14 cellular contexts compared by ENCODE assay signal in the genomic region with DNA sequence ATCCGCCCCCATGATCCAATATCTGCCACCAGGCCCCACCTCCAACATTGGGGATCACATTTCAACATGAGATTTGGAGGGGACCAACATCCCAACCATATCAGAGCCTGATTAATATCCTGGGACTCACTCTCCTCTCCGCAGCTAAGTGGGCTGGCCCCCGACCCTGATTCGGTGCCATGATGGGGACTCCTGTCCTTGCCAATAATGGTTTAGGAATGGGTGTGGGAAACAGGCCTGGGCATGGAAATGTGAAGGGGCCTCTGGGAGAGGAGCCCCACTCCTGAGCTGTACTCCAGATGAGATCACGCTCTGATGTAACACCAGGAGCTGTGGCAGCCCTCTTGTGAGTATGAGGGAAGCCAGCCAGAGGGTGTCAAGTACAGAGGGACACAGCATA.
DNase-seq lines count a peak whose midpoint lies in the region.
"Had no signal": no experiment of that assay in that cellular context is flagged by ENCODE, and none has a peak within 500 bp of the region (broad histone marks: within the 10 kb centered on the region; RNA-seq: fewer than 3 reads in every experiment).

No MANE protein-coding gene starts in this region.

- H4K8ac ChIP-seq in trophoblast cell (ENCODE audit: low read depth, low read length): no peak overlapping the region

- H2BK5ac ChIP-seq in trophoblast cell (ENCODE audit: low read depth, low read length, poor library complexity): no peak overlapping the region

- peak overlapping the region; percentile 2 for H2BK120ac ChIP-seq in trophoblast cell (ENCODE audit: insufficient read depth, low read length, poor library complexity)

- H2AFZ ChIP-seq in trophoblast cell (ENCODE audit: insufficient read depth, low read length, poor library complexity): no peak overlapping the region

- peak; percentile 33 for DNase-seq in activated effector memory CD4-positive, alpha-beta T cell treated with anti-CD3 and anti-CD28 coated beads, Interleukin-2, amount 50 U/mL, for 16 hours
- no peak for DNase-seq in activated effector memory CD4-positive, alpha-beta T cell treated with Interleukin-2 at 50 U/mL for 16 hours
- DNase-seq in islet precursor cell (peak; percentile 34), trophoblast cell (no peak), H7 (no peak), SIG-M5 treated with dmso at 0.1 percent for 504 hours (lab: John Stamatoyannopoulos, UW; ENCODE audit: unreplicated experiment) (no peak)
- DNase-seq: BE2C; Caco-2; CD8-positive, alpha-beta memory T cell; DND-41; GDM1; GOT3 had no signal

- H3K27ac ChIP-seq in BLaER1 treated with 17β-estradiol and CSF1 and Interleukin-3, amounts not matched to agents 10 nM and 100 nM: peak overlapping the region in 3 of 11 experiments; percentile 92 to 96 (median 93); a peak in 4 of 22 replicates
- no peak overlapping the region for H3K27ac ChIP-seq in trophoblast cell (ENCODE audit: low read depth, low read length)

- H4K20me1 ChIP-seq in BLaER1 treated with 17β-estradiol and CSF1 and Interleukin-3, amounts not matched to agents 10 nM and 100 nM: no peaks in the 10 kb centered on the region

- H3K23ac ChIP-seq in trophoblast cell (ENCODE audit: low read length): no peak overlapping the region

- peaks cover 0 to 19% (median 0%) of the 10 kb centered on the region in 11 experiments; a peak in 6 of 22 replicates for H3K36me3 ChIP-seq in BLaER1 treated with 17β-estradiol and CSF1 and Interleukin-3, amounts not matched to agents 10 nM and 100 nM
- H3K36me3 ChIP-seq in trophoblast cell (ENCODE audit: control insufficient read depth in 1 of 2, insufficient read depth in 2 of 2, low read length in 2 of 2): no peaks in the 10 kb centered on the region
- no peaks in the 10 kb centered on the region for H3K36me3 ChIP-seq in H7 (replicated peaks; ENCODE audit: control insufficient read depth, insufficient read depth, low read length)
- H3K36me3 ChIP-seq: BE2C, HAP-1 had no signal

- H2AK5ac ChIP-seq in trophoblast cell (ENCODE audit: low read length): no peak overlapping the region

- peak overlapping the region in 2 of 10 experiments; percentile 66 to 75; a peak in 3 of 20 replicates for H3K4me3 ChIP-seq in BLaER1 treated with 17β-estradiol and CSF1 and Interleukin-3, amounts not matched to agents 10 nM and 100 nM
- H3K4me3 ChIP-seq in trophoblast cell (ENCODE audit: low read depth, low read length) (no peak overlapping the region), H7 (ENCODE audit: insufficient read depth, low read depth, low read length) (no peak overlapping the region)
- H3K4me3 ChIP-seq: HAP-1 had no signal

- no peak overlapping the region for H4K12ac ChIP-seq in trophoblast cell (ENCODE audit: low read depth, low read length)

- H3K14ac ChIP-seq in trophoblast cell (ENCODE audit: low read length): no peak overlapping the region

- no peak overlapping the region for H3K4ac ChIP-seq in trophoblast cell (ENCODE audit: low read depth, low read length)

- no peak overlapping the region for H3K18ac ChIP-seq in trophoblast cell (ENCODE audit: low read length)

- no peak overlapping the region for H4K91ac ChIP-seq in trophoblast cell (ENCODE audit: low read depth, low read length)

- no peak overlapping the region for H2BK12ac ChIP-seq in trophoblast cell (ENCODE audit: low read length)

- peaks cover 0 to 31% (median 0%) of the 10 kb centered on the region in 11 experiments; a peak in 4 of 22 replicates for H3K27me3 ChIP-seq in BLaER1 treated with 17β-estradiol and CSF1 and Interleukin-3, amounts not matched to agents 10 nM and 100 nM
- no peaks in the 10 kb centered on the region for H3K27me3 ChIP-seq in trophoblast cell (ENCODE audit: insufficient read depth, low read length)
- no peaks in the 10 kb centered on the region for H3K27me3 ChIP-seq in H7 (ENCODE audit: control insufficient read depth, insufficient read depth, low read length)
- H3K27me3 ChIP-seq: BE2C had no signal

- H3K4me1 ChIP-seq in BLaER1 treated with 17β-estradiol and CSF1 and Interleukin-3, amounts not matched to agents 10 nM and 100 nM: peaks cover 31 to 89% (median 67%) of the 10 kb centered on the region in 10 experiments
- H3K4me1 ChIP-seq in trophoblast cell (ENCODE audit: control insufficient read depth in 1 of 2, insufficient read depth in 2 of 2, low read length in 2 of 2): peaks cover 6% of the 10 kb centered on the region in 2 experiments
- H3K4me1 ChIP-seq: Caco-2, HAP-1 had no signal

- H3K4me2 ChIP-seq in BLaER1 treated with 17β-estradiol and CSF1 and Interleukin-3, amounts not matched to agents 10 nM and 100 nM: peak overlapping the region in 6 of 11 experiments; percentile 90 to 99 (median 97); a peak in 10 of 22 replicates
- H3K4me2 ChIP-seq in trophoblast cell (ENCODE audit: low read length): no peak overlapping the region

- no CpG with 5 or more reads among the region's 5 CpGs for WGBS in trophoblast cell (ENCODE audit: extremely low coverage, insufficient coverage, insufficient read length)

- peaks cover 0 to 21% (median 5%) of the 10 kb centered on the region in 11 experiments; a peak in 11 of 22 replicates for H3K9me3 ChIP-seq in BLaER1 treated with 17β-estradiol and CSF1 and Interleukin-3, amounts not matched to agents 10 nM and 100 nM (replicated peaks in 1 of 11)
- H3K9me3 ChIP-seq in trophoblast cell (ENCODE audit: insufficient read depth, low read depth, low read length): peaks cover 4% of the 10 kb centered on the region
- H3K9me3 ChIP-seq: BE2C, Caco-2, HAP-1 had no signal

- no peaks in the 10 kb centered on the region for H3K79me2 ChIP-seq in trophoblast cell (ENCODE audit: control insufficient read depth, insufficient read depth, low read length, poor library complexity)

- no peak overlapping the region for H3K9ac ChIP-seq in BLaER1 treated with 17β-estradiol and CSF1 and Interleukin-3, amounts not matched to agents 10 nM and 100 nM
- no peak overlapping the region for H3K9ac ChIP-seq in trophoblast cell (ENCODE audit: low read length)

- no peaks in the 10 kb centered on the region for H3K79me1 ChIP-seq in trophoblast cell (ENCODE audit: low read length)

Comparison
In these comparisons a context has a peak if more than half of its experiments do, and no peak if none do; other contexts are left out.
1. DNase-seq: peak in activated effector memory CD4-positive, alpha-beta T cell treated with anti-CD3 and anti-CD28 coated beads, Interleukin-2, amount 50 U/mL, for 16 hours (single experiment) and islet precursor cell (single experiment); none in activated effector memory CD4-positive, alpha-beta T cell treated with Interleukin-2 at 50 U/mL for 16 hours (single experiment), trophoblast cell (0 of 2), H7 (single experiment) and SIG-M5 treated with dmso at 0.1 percent for 504 hours (single experiment).